ENCODE assay signal across 3 cellular contexts in the genomic region with DNA sequence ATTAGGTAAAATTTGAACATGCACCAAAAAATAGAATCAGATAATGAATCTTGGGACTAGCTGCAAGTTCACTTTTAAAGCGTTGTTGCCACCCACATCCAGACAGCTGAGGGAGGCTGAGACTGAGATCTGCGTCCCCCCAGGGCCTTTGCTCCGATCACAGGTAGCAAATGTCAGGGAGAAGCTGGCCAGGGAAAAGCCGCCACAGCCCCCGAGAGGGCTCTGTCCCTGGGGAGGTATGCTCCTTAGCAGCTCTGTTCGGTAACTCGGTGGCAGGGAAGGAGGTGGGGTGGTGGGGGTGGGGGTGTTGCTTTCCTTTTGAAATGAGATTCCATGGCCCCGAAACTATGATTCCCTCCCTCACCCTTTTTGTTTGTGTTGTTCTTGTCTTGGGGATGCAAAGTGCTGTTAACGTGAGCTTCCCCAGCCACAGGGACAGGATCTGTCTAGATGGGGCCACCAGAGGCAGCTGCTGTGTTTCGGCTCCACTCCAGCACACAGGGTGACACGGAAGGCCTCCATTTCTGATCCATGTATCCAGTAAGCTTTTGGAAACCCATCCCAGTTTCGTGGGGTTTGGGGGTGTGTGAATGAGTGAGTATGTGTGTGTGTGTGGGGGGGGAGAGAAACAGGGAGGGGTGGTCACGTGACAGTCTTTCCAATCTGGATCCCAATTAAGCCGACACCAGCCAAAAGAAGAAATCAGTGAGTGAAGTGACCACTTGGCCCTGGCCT.
TF ChIP-seq lines count a peak whose summit lies in the region.

No MANE protein-coding gene starts in this region.

TF ChIP-seq in SK-N-SH, 30 proteins besides CTCF, POLR2A, EP300 and RAD21:
- TF ChIP-seq, protein P1, sequence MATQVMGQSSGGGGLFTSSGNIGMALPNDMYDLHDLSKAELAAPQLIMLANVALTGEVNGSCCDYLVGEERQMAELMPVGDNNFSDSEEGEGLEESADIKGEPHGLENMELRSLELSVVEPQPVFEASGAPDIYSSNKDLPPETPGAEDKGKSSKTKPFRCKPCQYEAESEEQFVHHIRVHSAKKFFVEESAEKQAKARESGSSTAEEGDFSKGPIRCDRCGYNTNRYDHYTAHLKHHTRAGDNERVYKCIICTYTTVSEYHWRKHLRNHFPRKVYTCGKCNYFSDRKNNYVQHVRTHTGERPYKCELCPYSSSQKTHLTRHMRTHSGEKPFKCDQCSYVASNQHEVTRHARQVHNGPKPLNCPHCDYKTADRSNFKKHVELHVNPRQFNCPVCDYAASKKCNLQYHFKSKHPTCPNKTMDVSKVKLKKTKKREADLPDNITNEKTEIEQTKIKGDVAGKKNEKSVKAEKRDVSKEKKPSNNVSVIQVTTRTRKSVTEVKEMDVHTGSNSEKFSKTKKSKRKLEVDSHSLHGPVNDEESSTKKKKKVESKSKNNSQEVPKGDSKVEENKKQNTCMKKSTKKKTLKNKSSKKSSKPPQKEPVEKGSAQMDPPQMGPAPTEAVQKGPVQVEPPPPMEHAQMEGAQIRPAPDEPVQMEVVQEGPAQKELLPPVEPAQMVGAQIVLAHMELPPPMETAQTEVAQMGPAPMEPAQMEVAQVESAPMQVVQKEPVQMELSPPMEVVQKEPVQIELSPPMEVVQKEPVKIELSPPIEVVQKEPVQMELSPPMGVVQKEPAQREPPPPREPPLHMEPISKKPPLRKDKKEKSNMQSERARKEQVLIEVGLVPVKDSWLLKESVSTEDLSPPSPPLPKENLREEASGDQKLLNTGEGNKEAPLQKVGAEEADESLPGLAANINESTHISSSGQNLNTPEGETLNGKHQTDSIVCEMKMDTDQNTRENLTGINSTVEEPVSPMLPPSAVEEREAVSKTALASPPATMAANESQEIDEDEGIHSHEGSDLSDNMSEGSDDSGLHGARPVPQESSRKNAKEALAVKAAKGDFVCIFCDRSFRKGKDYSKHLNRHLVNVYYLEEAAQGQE (IDR thresholded peaks at IDR 0.05; ENCODE audit: low read depth, low read length): no peak
- TF ChIP-seq FOXJ3 (CRISPR knock-in tag; IDR thresholded peaks at IDR 0.05): no peak
- TF ChIP-seq, protein P2, sequence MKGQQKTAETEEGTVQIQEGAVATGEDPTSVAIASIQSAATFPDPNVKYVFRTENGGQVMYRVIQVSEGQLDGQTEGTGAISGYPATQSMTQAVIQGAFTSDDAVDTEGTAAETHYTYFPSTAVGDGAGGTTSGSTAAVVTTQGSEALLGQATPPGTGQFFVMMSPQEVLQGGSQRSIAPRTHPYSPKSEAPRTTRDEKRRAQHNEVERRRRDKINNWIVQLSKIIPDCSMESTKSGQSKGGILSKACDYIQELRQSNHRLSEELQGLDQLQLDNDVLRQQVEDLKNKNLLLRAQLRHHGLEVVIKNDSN (IDR thresholded peaks at IDR 0.05; ENCODE audit: borderline replicate concordance, low read depth): peak; percentile 16; the same call in 1 of the 2 replicates
- TF ChIP-seq, protein P3, sequence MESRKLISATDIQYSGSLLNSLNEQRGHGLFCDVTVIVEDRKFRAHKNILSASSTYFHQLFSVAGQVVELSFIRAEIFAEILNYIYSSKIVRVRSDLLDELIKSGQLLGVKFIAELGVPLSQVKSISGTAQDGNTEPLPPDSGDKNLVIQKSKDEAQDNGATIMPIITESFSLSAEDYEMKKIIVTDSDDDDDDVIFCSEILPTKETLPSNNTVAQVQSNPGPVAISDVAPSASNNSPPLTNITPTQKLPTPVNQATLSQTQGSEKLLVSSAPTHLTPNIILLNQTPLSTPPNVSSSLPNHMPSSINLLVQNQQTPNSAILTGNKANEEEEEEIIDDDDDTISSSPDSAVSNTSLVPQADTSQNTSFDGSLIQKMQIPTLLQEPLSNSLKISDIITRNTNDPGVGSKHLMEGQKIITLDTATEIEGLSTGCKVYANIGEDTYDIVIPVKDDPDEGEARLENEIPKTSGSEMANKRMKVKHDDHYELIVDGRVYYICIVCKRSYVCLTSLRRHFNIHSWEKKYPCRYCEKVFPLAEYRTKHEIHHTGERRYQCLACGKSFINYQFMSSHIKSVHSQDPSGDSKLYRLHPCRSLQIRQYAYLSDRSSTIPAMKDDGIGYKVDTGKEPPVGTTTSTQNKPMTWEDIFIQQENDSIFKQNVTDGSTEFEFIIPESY (IDR thresholded peaks at IDR 0.05; ENCODE audit: borderline replicate concordance, low read depth): no peak
- TF ChIP-seq ELF1 (IDR thresholded peaks at IDR 0.05): no peak

TF ChIP-seq in SK-N-SH treated with all-trans-retinoic acid at 6 μM for 48 hours, 23 proteins besides CTCF, POLR2A, EP300 and RAD21:
- TF ChIP-seq, protein P4, sequence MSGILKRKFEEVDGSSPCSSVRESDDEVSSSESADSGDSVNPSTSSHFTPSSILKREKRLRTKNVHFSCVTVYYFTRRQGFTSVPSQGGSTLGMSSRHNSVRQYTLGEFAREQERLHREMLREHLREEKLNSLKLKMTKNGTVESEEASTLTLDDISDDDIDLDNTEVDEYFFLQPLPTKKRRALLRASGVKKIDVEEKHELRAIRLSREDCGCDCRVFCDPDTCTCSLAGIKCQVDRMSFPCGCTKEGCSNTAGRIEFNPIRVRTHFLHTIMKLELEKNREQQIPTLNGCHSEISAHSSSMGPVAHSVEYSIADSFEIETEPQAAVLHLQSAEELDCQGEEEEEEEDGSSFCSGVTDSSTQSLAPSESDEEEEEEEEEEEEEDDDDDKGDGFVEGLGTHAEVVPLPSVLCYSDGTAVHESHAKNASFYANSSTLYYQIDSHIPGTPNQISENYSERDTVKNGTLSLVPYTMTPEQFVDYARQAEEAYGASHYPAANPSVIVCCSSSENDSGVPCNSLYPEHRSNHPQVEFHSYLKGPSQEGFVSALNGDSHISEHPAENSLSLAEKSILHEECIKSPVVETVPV (CRISPR knock-in tag; IDR thresholded peaks at IDR 0.05): no peak
- TF ChIP-seq TCF4 (CRISPR knock-in tag; IDR thresholded peaks at IDR 0.05; ENCODE audit: borderline replicate concordance) (no peak), CSDC2 (CRISPR knock-in tag; IDR thresholded peaks at IDR 0.05) (no peak), RARB (CRISPR knock-in tag; IDR thresholded peaks at IDR 0.05) (no peak), ZNF565 (CRISPR knock-in tag; conservative IDR thresholded peaks at IDR 0.05; ENCODE audit: low read depth) (no peak)
- TF ChIP-seq, protein P5, sequence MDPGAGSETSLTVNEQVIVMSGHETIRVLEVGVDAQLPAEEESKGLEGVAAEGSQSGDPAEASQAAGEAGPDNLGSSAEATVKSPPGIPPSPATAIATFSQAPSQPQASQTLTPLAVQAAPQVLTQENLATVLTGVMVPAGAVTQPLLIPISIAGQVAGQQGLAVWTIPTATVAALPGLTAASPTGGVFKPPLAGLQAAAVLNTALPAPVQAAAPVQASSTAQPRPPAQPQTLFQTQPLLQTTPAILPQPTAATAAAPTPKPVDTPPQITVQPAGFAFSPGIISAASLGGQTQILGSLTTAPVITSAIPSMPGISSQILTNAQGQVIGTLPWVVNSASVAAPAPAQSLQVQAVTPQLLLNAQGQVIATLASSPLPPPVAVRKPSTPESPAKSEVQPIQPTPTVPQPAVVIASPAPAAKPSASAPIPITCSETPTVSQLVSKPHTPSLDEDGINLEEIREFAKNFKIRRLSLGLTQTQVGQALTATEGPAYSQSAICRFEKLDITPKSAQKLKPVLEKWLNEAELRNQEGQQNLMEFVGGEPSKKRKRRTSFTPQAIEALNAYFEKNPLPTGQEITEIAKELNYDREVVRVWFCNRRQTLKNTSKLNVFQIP (CRISPR knock-in tag; IDR thresholded peaks at IDR 0.05; ENCODE audit: borderline replicate concordance, low read depth): no peak

TF ChIP-seq in K562, 482 proteins besides CTCF, POLR2A, EP300 and RAD21 (continued from another document):
- TF ChIP-seq, protein P6, sequence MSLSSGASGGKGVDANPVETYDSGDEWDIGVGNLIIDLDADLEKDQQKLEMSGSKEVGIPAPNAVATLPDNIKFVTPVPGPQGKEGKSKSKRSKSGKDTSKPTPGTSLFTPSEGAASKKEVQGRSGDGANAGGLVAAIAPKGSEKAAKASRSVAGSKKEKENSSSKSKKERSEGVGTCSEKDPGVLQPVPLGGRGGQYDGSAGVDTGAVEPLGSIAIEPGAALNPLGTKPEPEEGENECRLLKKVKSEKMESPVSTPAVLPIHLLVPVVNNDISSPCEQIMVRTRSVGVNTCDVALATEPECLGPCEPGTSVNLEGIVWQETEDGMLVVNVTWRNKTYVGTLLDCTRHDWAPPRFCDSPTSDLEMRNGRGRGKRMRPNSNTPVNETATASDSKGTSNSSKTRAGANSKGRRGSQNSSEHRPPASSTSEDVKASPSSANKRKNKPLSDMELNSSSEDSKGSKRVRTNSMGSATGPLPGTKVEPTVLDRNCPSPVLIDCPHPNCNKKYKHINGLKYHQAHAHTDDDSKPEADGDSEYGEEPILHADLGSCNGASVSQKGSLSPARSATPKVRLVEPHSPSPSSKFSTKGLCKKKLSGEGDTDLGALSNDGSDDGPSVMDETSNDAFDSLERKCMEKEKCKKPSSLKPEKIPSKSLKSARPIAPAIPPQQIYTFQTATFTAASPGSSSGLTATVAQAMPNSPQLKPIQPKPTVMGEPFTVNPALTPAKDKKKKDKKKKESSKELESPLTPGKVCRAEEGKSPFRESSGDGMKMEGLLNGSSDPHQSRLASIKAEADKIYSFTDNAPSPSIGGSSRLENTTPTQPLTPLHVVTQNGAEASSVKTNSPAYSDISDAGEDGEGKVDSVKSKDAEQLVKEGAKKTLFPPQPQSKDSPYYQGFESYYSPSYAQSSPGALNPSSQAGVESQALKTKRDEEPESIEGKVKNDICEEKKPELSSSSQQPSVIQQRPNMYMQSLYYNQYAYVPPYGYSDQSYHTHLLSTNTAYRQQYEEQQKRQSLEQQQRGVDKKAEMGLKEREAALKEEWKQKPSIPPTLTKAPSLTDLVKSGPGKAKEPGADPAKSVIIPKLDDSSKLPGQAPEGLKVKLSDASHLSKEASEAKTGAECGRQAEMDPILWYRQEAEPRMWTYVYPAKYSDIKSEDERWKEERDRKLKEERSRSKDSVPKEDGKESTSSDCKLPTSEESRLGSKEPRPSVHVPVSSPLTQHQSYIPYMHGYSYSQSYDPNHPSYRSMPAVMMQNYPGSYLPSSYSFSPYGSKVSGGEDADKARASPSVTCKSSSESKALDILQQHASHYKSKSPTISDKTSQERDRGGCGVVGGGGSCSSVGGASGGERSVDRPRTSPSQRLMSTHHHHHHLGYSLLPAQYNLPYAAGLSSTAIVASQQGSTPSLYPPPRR (CRISPR knock-in tag; IDR thresholded peaks at IDR 0.05; ENCODE audit: borderline replicate concordance): no peak
- TF ChIP-seq, protein P7, sequence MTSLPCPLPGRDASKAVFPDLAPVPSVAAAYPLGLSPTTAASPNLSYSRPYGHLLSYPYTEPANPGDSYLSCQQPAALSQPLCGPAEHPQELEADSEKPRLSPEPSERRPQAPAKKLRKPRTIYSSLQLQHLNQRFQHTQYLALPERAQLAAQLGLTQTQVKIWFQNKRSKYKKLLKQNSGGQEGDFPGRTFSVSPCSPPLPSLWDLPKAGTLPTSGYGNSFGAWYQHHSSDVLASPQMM (CRISPR knock-in tag; IDR thresholded peaks at IDR 0.05): no peak
- TF ChIP-seq, protein P8, sequence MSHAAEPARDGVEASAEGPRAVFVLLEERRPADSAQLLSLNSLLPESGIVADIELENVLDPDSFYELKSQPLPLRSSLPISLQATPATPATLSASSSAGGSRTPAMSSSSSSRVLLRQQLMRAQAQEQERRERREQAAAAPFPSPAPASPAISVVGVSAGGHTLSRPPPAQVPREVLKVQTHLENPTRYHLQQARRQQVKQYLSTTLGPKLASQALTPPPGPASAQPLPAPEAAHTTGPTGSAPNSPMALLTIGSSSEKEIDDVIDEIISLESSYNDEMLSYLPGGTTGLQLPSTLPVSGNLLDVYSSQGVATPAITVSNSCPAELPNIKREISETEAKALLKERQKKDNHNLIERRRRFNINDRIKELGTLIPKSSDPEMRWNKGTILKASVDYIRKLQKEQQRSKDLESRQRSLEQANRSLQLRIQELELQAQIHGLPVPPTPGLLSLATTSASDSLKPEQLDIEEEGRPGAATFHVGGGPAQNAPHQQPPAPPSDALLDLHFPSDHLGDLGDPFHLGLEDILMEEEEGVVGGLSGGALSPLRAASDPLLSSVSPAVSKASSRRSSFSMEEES (CRISPR knock-in tag; IDR thresholded peaks at IDR 0.05): peak; percentile 72
- TF ChIP-seq, protein P9, sequence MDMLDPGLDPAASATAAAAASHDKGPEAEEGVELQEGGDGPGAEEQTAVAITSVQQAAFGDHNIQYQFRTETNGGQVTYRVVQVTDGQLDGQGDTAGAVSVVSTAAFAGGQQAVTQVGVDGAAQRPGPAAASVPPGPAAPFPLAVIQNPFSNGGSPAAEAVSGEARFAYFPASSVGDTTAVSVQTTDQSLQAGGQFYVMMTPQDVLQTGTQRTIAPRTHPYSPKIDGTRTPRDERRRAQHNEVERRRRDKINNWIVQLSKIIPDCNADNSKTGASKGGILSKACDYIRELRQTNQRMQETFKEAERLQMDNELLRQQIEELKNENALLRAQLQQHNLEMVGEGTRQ (CRISPR knock-in tag; IDR thresholded peaks at IDR 0.05): peak; percentile 11; the same call in 1 of the 2 replicates
- TF ChIP-seq LCOR (CRISPR knock-in tag; IDR thresholded peaks at IDR 0.05) (no peak), RAD51 (IDR thresholded peaks at IDR 0.05; ENCODE audit: borderline replicate concordance, low read depth) (peak; percentile 69; the same call in 1 of the 2 replicates), CBFA2T2 (conservative IDR thresholded peaks at IDR 0.05) (peak; percentile 29; the same call in 1 of the 2 replicates)
